In the genomic region with DNA sequence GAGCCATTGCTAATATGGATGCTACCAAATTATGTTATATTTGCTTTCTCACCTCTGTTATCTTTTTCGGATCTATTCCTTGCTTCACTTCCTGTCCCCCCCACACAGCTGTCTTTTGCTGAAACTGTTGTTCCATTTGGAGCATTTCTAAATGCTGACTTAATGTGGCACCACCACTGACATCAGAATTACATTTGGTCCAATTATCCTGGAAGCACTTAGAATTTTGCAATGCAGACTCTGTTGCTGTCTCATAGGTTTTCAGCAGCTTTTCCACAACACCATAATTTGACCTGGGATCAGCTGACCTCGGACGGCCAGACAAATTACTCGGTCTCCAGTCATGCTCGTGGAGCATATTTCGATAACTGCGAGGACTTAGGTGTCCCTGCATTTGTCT, we compare ENCODE assay signal across 1 cellular context.
TF ChIP-seq lines count a peak whose summit lies in the region.

No MANE protein-coding gene starts in this region.

TF ChIP-seq in K562, 482 proteins besides CTCF, POLR2A, EP300 and RAD21 (continued from another document):
- TF ChIP-seq RREB1 (CRISPR knock-in tag; IDR thresholded peaks at IDR 0.05) (no peak), C11orf30 (IDR thresholded peaks at IDR 0.05; ENCODE audit: low read depth) (no peak)
TF ChIP-seq in K562: peak in this region for 3.
